Comparison of ENCODE assay signal across 15 cellular contexts in genomic region chr3:45795509-45795881, GRCh38. TPM values are rescaled to one million over a fixed set of nuclear protein-coding genes. Genes with fewer than 3 reads are reported as not detected.
DNase-seq lines count a peak whose midpoint lies in the region; ATAC-seq, FAIRE-seq and TF ChIP-seq lines count a peak whose summit lies in the region.
"Had no signal": no experiment of that assay in that cellular context is flagged by ENCODE, and none has a peak within 500 bp of the region (broad histone marks: within the 10 kb centered on the region; RNA-seq: fewer than 3 reads in every experiment).

No MANE protein-coding gene starts in this region.

- no peak for TF ChIP-seq POLR2A in A549 (IDR thresholded peaks at IDR 0.05; ENCODE audit: low read length)
- no peak for TF ChIP-seq POLR2A in erythroblast (IDR thresholded peaks at IDR 0.05; ENCODE audit: low read length)

- peaks cover 68% of the 10 kb centered on the region for H3K27me3 ChIP-seq in HUES48 (ENCODE audit: control insufficient read depth, insufficient read depth, low read length)
- peaks cover 5 to 12% of the 10 kb centered on the region in 2 donors for H3K27me3 ChIP-seq in naive thymus-derived CD4-positive, alpha-beta T cell (ENCODE audit: control insufficient read depth in 2 of 2, insufficient read depth in 2 of 2, low read length in 2 of 2)

- H3K4me3 Mint-ChIP-seq in effector memory CD8-positive, alpha-beta T cell = peak overlapping the region; percentile 78
- H3K4me3 Mint-ChIP-seq in naive thymus-derived CD4-positive, alpha-beta T cell = peak overlapping the region; percentile 60 to 87 (median 76)

- no peak for TF ChIP-seq EP300 in A549 (IDR thresholded peaks at IDR 0.05)

- peak overlapping the region; percentile 57 to 82 for H3K27ac Mint-ChIP-seq in effector memory CD8-positive, alpha-beta T cell
- H3K27ac Mint-ChIP-seq in naive thymus-derived CD4-positive, alpha-beta T cell = no peak overlapping the region
- H3K27ac Mint-ChIP-seq: CD14-positive monocyte had no signal

- H3K4me1 ChIP-seq in A549 (peaks cover 9% of the 10 kb centered on the region; the same call in 2 of the 3 replicates), HUES48 (ENCODE audit: control insufficient read depth, insufficient read depth, low read length) (peaks cover 5% of the 10 kb centered on the region; the same call in 1 of the 2 replicates)
- peaks cover 0 to 5% of the 10 kb centered on the region in 2 donors for H3K4me1 ChIP-seq in naive thymus-derived CD4-positive, alpha-beta T cell (ENCODE audit: control insufficient read depth in 2 of 2, insufficient read depth in 2 of 2, low read length in 2 of 2)

- H3K27ac ChIP-seq in A549 (no peak overlapping the region), HUES48 (ENCODE audit: low read depth, low read length) (no peak overlapping the region)
- no peak overlapping the region for H3K27ac ChIP-seq in naive thymus-derived CD4-positive, alpha-beta T cell (ENCODE audit: low read depth, low read length)
- H3K27ac ChIP-seq: HL-60 had no signal

- H3K27me3 Mint-ChIP-seq in effector memory CD8-positive, alpha-beta T cell = peaks cover 66 to 72% of the 10 kb centered on the region in 2 donors
- peaks cover 51 to 85% (median 52%) of the 10 kb centered on the region in 5 donors for H3K27me3 Mint-ChIP-seq in naive thymus-derived CD4-positive, alpha-beta T cell

- TF ChIP-seq RAD21 in A549 (conservative IDR thresholded peaks at IDR 0.05 in 1 of 2, IDR thresholded peaks at IDR 0.05 in 1 of 2) = no peak

- peak overlapping the region; percentile 48; the same call in 2 of the 3 replicates for H3K4me3 ChIP-seq in A549
- peak overlapping the region; percentile 70 for H3K4me3 ChIP-seq in HUES48 (ENCODE audit: low read depth, low read length)
- H3K4me3 ChIP-seq in naive thymus-derived CD4-positive, alpha-beta T cell (ENCODE audit: low read length) = peak overlapping the region; percentile 55

- no peak for TF ChIP-seq CTCF in A549 (IDR thresholded peaks at IDR 0.05)

- H3K4me2 ChIP-seq in A549 = peak overlapping the region; percentile 94

- 50% methylated on average over 14 of the region's 14 CpGs for WGBS in A549 (ENCODE audit: missing lambda C conversion rate)

- CTCF ChIA-PET in A549 (lab: Yijun Ruan, JAX) = no interaction called here
- CTCF ChIA-PET in naive thymus-derived CD4-positive, alpha-beta T cell (lab: Charles Lee) = no interaction called here

- H3K9me3 Mint-ChIP-seq in effector memory CD8-positive, alpha-beta T cell = no peaks in the 10 kb centered on the region
- H3K9me3 Mint-ChIP-seq in naive thymus-derived CD4-positive, alpha-beta T cell = peaks cover 0 to 5% (median 3%) of the 10 kb centered on the region in 11 donors

- no peaks in the 10 kb centered on the region for H3K36me3 ChIP-seq in HUES48 (ENCODE audit: control insufficient read depth, insufficient read depth, low read length)
- no peaks in the 10 kb centered on the region for H3K36me3 ChIP-seq in naive thymus-derived CD4-positive, alpha-beta T cell (ENCODE audit: control insufficient read depth in 2 of 3, insufficient read depth in 3 of 3, low read length in 3 of 3)

- POLR2A ChIA-PET in A549 (lab: Yijun Ruan, JAX) = no interaction called here
- POLR2A ChIA-PET in naive thymus-derived CD4-positive, alpha-beta T cell (lab: Charles Lee) = no interaction called here

- DNase-seq in A549 (ENCODE audit: low read depth in 1 of 2, low spot score in 1 of 2) (no peak), NCI-H2196 (lab: John Stamatoyannopoulos, UW; ENCODE audit: unreplicated experiment) (no peak), glomerular visceral epithelial cell (ENCODE audit: extremely low spot score) (no peak), erythroblast (lab: John Stamatoyannopoulos, UW) (no peak)
- no peak for DNase-seq in effector memory CD8-positive, alpha-beta T cell
- DNase-seq in naive thymus-derived CD4-positive, alpha-beta T cell = peak in 3 of 9 donors; percentile 15 to 32 (median 21)
- DNase-seq: activated CD4-positive, alpha-beta T cell treated with anti-CD3 and anti-CD28 coated beads for 4 hours; cerebellar nuclear complex; HCEC 1CT; NCI-H1694 treated with DMSO at 0.1 percent for 48 hours had no signal

- ATAC-seq in A549 (no peak), GM21825 (IDR thresholded peaks at IDR 0.05; ENCODE audit: unreplicated experiment) (no peak)
- peak; percentile 16 for ATAC-seq in effector memory CD8-positive, alpha-beta T cell (replicated peaks)
- ATAC-seq in naive thymus-derived CD4-positive, alpha-beta T cell = no peak

- H3K9me3 ChIP-seq in A549 = no peaks in the 10 kb centered on the region
- no peaks in the 10 kb centered on the region for H3K9me3 ChIP-seq in HUES48 (ENCODE audit: control insufficient read depth, insufficient read depth, low read length)
- no peaks in the 10 kb centered on the region for H3K9me3 ChIP-seq in naive thymus-derived CD4-positive, alpha-beta T cell (ENCODE audit: control insufficient read depth in 2 of 3, low read length in 3 of 3)

- no peak overlapping the region for H3K9ac ChIP-seq in HUES48 (ENCODE audit: low read depth, low read length)

- intact Hi-C loops in naive thymus-derived CD4-positive, alpha-beta T cell (cut with micrococcal nuclease) = no loop called here

- FAIRE-seq in A549 (lab: Jason Lieb, UNC) = no peak
- FAIRE-seq: islet of Langerhans had no signal

- no peaks in the 10 kb centered on the region for H3K36me3 Mint-ChIP-seq in effector memory CD8-positive, alpha-beta T cell (ENCODE audit: insufficient read depth)
- peaks cover 0 to 4% (median under 1%) of the 10 kb centered on the region in 5 donors for H3K36me3 Mint-ChIP-seq in naive thymus-derived CD4-positive, alpha-beta T cell

- H3K4me1 Mint-ChIP-seq in effector memory CD8-positive, alpha-beta T cell (ENCODE audit: low read depth in 2 of 2) = peaks cover 5 to 9% of the 10 kb centered on the region in 2 donors
- peaks cover 4 to 21% (median 9%) of the 10 kb centered on the region in 7 donors for H3K4me1 Mint-ChIP-seq in naive thymus-derived CD4-positive, alpha-beta T cell

TF ChIP-seq in A549, 52 proteins besides CTCF, POLR2A, EP300 and RAD21:
- no peak for TF ChIP-seq E2F6 (IDR thresholded peaks at IDR 0.05; ENCODE audit: borderline replicate concordance, low read depth)
- no peak for TF ChIP-seq EHMT2 (IDR thresholded peaks at IDR 0.05; ENCODE audit: low read depth)
- TF ChIP-seq, protein P1, sequence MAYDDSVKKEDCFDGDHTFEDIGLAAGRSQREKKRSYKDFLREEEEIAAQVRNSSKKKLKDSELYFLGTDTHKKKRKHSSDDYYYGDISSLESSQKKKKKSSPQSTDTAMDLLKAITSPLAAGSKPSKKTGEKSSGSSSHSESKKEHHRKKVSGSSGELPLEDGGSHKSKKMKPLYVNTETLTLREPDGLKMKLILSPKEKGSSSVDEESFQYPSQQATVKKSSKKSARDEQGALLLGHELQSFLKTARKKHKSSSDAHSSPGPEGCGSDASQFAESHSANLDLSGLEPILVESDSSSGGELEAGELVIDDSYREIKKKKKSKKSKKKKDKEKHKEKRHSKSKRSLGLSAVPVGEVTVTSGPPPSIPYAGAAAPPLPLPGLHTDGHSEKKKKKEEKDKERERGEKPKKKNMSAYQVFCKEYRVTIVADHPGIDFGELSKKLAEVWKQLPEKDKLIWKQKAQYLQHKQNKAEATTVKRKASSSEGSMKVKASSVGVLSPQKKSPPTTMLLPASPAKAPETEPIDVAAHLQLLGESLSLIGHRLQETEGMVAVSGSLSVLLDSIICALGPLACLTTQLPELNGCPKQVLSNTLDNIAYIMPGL (CRISPR knock-in tag; IDR thresholded peaks at IDR 0.05; ENCODE audit: borderline replicate concordance) = no peak
- TF ChIP-seq RNF2 (IDR thresholded peaks at IDR 0.05; ENCODE audit: borderline replicate concordance, low read depth) = peak; percentile 99
- TF ChIP-seq CHD2 (IDR thresholded peaks at IDR 0.05; ENCODE audit: low read length, partially characterized antibody) = no peak

RNA-seq across cellular contexts. Expression of gene SLC6A20, which starts 0.8 kb away (rescaled TPM):
- 0.03 TPM in 1 of 2 replicates, not detected in the other for polyA plus RNA-seq in A549 (2011; rRNA removed)
- polyA plus RNA-seq in A549 (2012; cell fraction: cytosol; rRNA removed) = not detected in 2 replicates
- polyA plus RNA-seq in A549 (2012; cell fraction: nucleus; rRNA removed) = not detected in 2 replicates
- not detected in 3 replicates for polyA plus RNA-seq in A549 (2017; fragmentation: RNase III; extraction: RNeasy Plus Mini Kit Qiagen cat#74134 plus additional on column Dnase treatment)
- 0.08 and 1.7 TPM in 2 replicates for polyA minus RNA-seq in A549 (2011; rRNA and poly(A)+ RNA removed)
- not detected for total RNA-seq in naive thymus-derived CD4-positive, alpha-beta T cell
- not detected for polyA plus RNA-seq in naive thymus-derived CD4-positive, alpha-beta T cell
- polyA plus RNA-seq: CD14-positive monocyte had no signal

RNA-seq across cellular contexts. Expression of gene LZTFL1, which starts 46.4 kb away (rescaled TPM):
- polyA plus RNA-seq in A549 (2011; rRNA removed) (21.3 and 25.0 TPM in 2 replicates), A549 (2017; fragmentation: RNase III; extraction: RNeasy Plus Mini Kit Qiagen cat#74134 plus additional on column Dnase treatment) (10.8 to 12.6 TPM (median 12.0 TPM) in 3 replicates)
- polyA plus RNA-seq in A549 (2012; cell fraction: cytosol; rRNA removed) = 5.2 and 5.9 TPM in 2 replicates
- 3.7 and 7.5 TPM in 2 replicates for polyA plus RNA-seq in A549 (2012; cell fraction: nucleus; rRNA removed)
- 5.8 and 10.0 TPM in 2 replicates for polyA minus RNA-seq in A549 (2011; rRNA and poly(A)+ RNA removed)
- 10 to 100 TPM in 4 of 5 experiments, 1 to 10 TPM in 1; 8.5 to 15.7 (median 12.6) TPM for total RNA-seq in naive thymus-derived CD4-positive, alpha-beta T cell
- 10 to 100 TPM; 12.8 to 21.0 TPM for polyA plus RNA-seq in naive thymus-derived CD4-positive, alpha-beta T cell

Comparison
In these comparisons a context has a peak if more than half of its experiments do, and no peak if none do; other contexts are left out.
1. H3K27ac Mint-ChIP-seq: peak in effector memory CD8-positive, alpha-beta T cell (2 of 2); none in naive thymus-derived CD4-positive, alpha-beta T cell (0 of 9).
2. Peak in every context shown above with its lines, with median percentiles within 50 percentile points of each other: H3K4me3 ChIP-seq.